ENCODE assay signal across 11 cellular contexts in genomic region chr14:54483073-54483745, GRCh38. TPM values are rescaled to one million over a fixed set of nuclear protein-coding genes. Genes with fewer than 3 reads are reported as not detected.
DNase-seq lines count a peak whose midpoint lies in the region; ATAC-seq, FAIRE-seq and TF ChIP-seq lines count a peak whose summit lies in the region.
"Had no signal": no experiment of that assay in that cellular context is flagged by ENCODE, and none has a peak within 500 bp of the region (broad histone marks: within the 10 kb centered on the region; RNA-seq: fewer than 3 reads in every experiment).

No MANE protein-coding gene starts in this region.

- H3K9me2 ChIP-seq in PC-3 (replicated peaks; ENCODE audit: low read length): no peaks in the 10 kb centered on the region

- no peak overlapping the region for H2AFZ ChIP-seq in PC-3 (ENCODE audit: low read length)

- H3K27me3 ChIP-seq in BLaER1 treated with 17β-estradiol and CSF1 and Interleukin-3, amounts not matched to agents 10 nM and 100 nM: no peaks in the 10 kb centered on the region
- no peaks in the 10 kb centered on the region for H3K27me3 ChIP-seq in PC-3 (ENCODE audit: low read length)
- H3K27me3 ChIP-seq in pancreas: no peaks in the 10 kb centered on the region

- H3K27ac ChIP-seq in BLaER1 treated with 17β-estradiol and CSF1 and Interleukin-3, amounts not matched to agents 10 nM and 100 nM: peak overlapping the region in 6 of 11 experiments; percentile 16 to 58 (median 34); a peak in 8 of 22 replicates
- H3K27ac ChIP-seq in PC-3 (ENCODE audit: low read length): 0 out of 2 replicates have a peak overlapping the region, but pooled peaks have one; percentile 70
- no peak overlapping the region for H3K27ac ChIP-seq in pancreas
- H3K27ac ChIP-seq: C4-2B had no signal

- FAIRE-seq in GM12891 (lab: Jason Lieb, UNC): peak; percentile 87
- no peak for FAIRE-seq in pancreas (lab: Jason Lieb, UNC)

- H3K79me2 ChIP-seq in PC-3 (ENCODE audit: low read length): peaks cover 66% of the 10 kb centered on the region

- CTCF ChIA-PET in PC-3 (lab: Charles Lee): no interaction called here

- H3K4me3 ChIP-seq in BLaER1 treated with 17β-estradiol and CSF1 and Interleukin-3, amounts not matched to agents 10 nM and 100 nM: no peak overlapping the region
- H3K4me3 ChIP-seq in PC-3 (ENCODE audit: low read length) (no peak overlapping the region), pancreas (no peak overlapping the region)

- H3K9ac ChIP-seq in BLaER1 treated with 17β-estradiol and CSF1 and Interleukin-3, amounts not matched to agents 10 nM and 100 nM: no peak overlapping the region; a peak in 1 of 22 replicates
- no peak overlapping the region for H3K9ac ChIP-seq in PC-3 (ENCODE audit: low read length)

- peaks cover 0 to 16% (median 0%) of the 10 kb centered on the region in 11 experiments; a peak in 7 of 22 replicates for H3K9me3 ChIP-seq in BLaER1 treated with 17β-estradiol and CSF1 and Interleukin-3, amounts not matched to agents 10 nM and 100 nM (replicated peaks in 1 of 11)
- H3K9me3 ChIP-seq in PC-3 (ENCODE audit: low read length) (no peaks in the 10 kb centered on the region), pancreas (no peaks in the 10 kb centered on the region)

- intact Hi-C loops in PC-3 (cut with micrococcal nuclease): no loop called here
- intact Hi-C loops in pancreas (cut with DNase I): no loop called here

- WGBS in pancreas, 2 donors: 90% methylated on average over 8 of the region's 8 CpGs

- ATAC-seq in PC-3 (no peak), pancreas (no peak), HG02970 (IDR thresholded peaks at IDR 0.05; ENCODE audit: low FRiP score, unreplicated experiment) (no peak)

- peak overlapping the region; percentile 11 to 83 (median 38); a peak in 19 of 22 replicates for H3K4me2 ChIP-seq in BLaER1 treated with 17β-estradiol and CSF1 and Interleukin-3, amounts not matched to agents 10 nM and 100 nM
- H3K4me2 ChIP-seq in PC-3 (ENCODE audit: low read length): peak overlapping the region; percentile 66

- peaks cover 53 to 90% (median 64%) of the 10 kb centered on the region in 11 experiments for H3K36me3 ChIP-seq in BLaER1 treated with 17β-estradiol and CSF1 and Interleukin-3, amounts not matched to agents 10 nM and 100 nM
- H3K36me3 ChIP-seq in PC-3 (ENCODE audit: low read depth, low read length): peaks cover 24% of the 10 kb centered on the region
- H3K36me3 ChIP-seq in pancreas: peaks cover 0 to 8% (median 0%) of the 10 kb centered on the region in 3 donors

- TF ChIP-seq POLR2A in GM12891 (IDR thresholded peaks at IDR 0.05; ENCODE audit: low read depth, low read length): no peak

- TF ChIP-seq CTCF in PC-3 (conservative IDR thresholded peaks at IDR 0.05; ENCODE audit: low read depth, low read length): no peak
- TF ChIP-seq CTCF in pancreas (IDR thresholded peaks at IDR 0.05): no peak

- no TSS peak for BruUV-seq in PC-3 (replicated peaks; lab: Mats Ljungman, UMichigan)

- H4K20me1 ChIP-seq in BLaER1 treated with 17β-estradiol and CSF1 and Interleukin-3, amounts not matched to agents 10 nM and 100 nM: peaks cover 0 to 90% (median 65%) of the 10 kb centered on the region in 11 experiments; a peak in 16 of 22 replicates
- peaks cover 11% of the 10 kb centered on the region; the same call in 1 of the 2 replicates for H4K20me1 ChIP-seq in PC-3 (ENCODE audit: low read length)

- H3K4me1 ChIP-seq in BLaER1 treated with 17β-estradiol and CSF1 and Interleukin-3, amounts not matched to agents 10 nM and 100 nM: peaks cover 25 to 83% (median 36%) of the 10 kb centered on the region in 10 experiments
- peaks cover 67% of the 10 kb centered on the region for H3K4me1 ChIP-seq in PC-3 (ENCODE audit: insufficient read depth, low read length)
- peaks cover 5 to 10% (median 7%) of the 10 kb centered on the region in 3 donors for H3K4me1 ChIP-seq in pancreas

- POLR2A ChIA-PET in PC-3 (lab: Charles Lee; ENCODE audit: unreplicated experiment): no interaction called here

- H3F3A ChIP-seq in PC-3 (ENCODE audit: low read length, unreplicated experiment): peaks cover 24% of the 10 kb centered on the region

- DNase-seq in GM12891 (ENCODE audit: insufficient read length, low spot score) (no peak), PC-3 (peak; percentile 49), inferior parietal cortex (ENCODE audit: extremely low spot score) (peak; percentile 1), pancreas (no peak), SIG-M5 (lab: John Stamatoyannopoulos, UW) (no peak)
- no peak for DNase-seq in effector CD8-positive, alpha-beta T cell (lab: John Stamatoyannopoulos, UW)
- DNase-seq: dermis blood vessel endothelial cell, right cardiac atrium had no signal

TF ChIP-seq in GM12891, 5 proteins besides CTCF, POLR2A, EP300 and RAD21:
- no peak for TF ChIP-seq TAF1 (IDR thresholded peaks at IDR 0.05; ENCODE audit: low read depth, low read length)
- no peak for TF ChIP-seq POU2F2 (IDR thresholded peaks at IDR 0.05; ENCODE audit: low read depth, low read length)
- TF ChIP-seq POLR2AphosphoS5 (IDR thresholded peaks at IDR 0.05; ENCODE audit: low read depth, low read length): no peak
- no peak for TF ChIP-seq PAX5 (IDR thresholded peaks at IDR 0.05; ENCODE audit: insufficient read depth, low read length, severe bottlenecking)
- peak; percentile 39 for TF ChIP-seq SPI1 (IDR thresholded peaks at IDR 0.05; ENCODE audit: low read depth, low read length)

RNA-seq across cellular contexts. Expression of gene GMFB, which starts 5.6 kb away (rescaled TPM):
- polyA plus RNA-seq in GM12891 (2012; ENCODE audit: low read depth, missing spikeins): 22.6 TPM
- total RNA-seq in PC-3 (2014; rRNA removed) (45.2 and 85.2 TPM in 2 replicates), pancreas (10 to 100 TPM in 5 of 6 donors, 1 to 10 TPM in 1; 6.8 to 21.7 (median 14.5) TPM)
- 10 to 100 TPM in 1 of 2 donors, 1 to 10 TPM in 1; 5.4 to 13.5 TPM for polyA plus RNA-seq in pancreas

RNA-seq across cellular contexts. Expression of gene CGRRF1, which starts 26.5 kb away (rescaled TPM):
- 13.9 TPM for polyA plus RNA-seq in GM12891 (2012; ENCODE audit: low read depth, missing spikeins)
- total RNA-seq in PC-3 (2014; rRNA removed): 31.3 and 31.5 TPM in 2 replicates
- 10 to 100 TPM in 3 of 6 donors, 1 to 10 TPM in 3; 8.3 to 11.8 (median 9.9) TPM for total RNA-seq in pancreas
- polyA plus RNA-seq in pancreas: 10 to 100 TPM; 12.9 to 17.6 TPM

RNA-seq across cellular contexts. Expression of gene CNIH1, which starts 42.0 kb away (rescaled TPM):
- 68.4 TPM for polyA plus RNA-seq in GM12891 (2012; ENCODE audit: low read depth, missing spikeins)
- total RNA-seq in PC-3 (2014; rRNA removed): 139 and 194 TPM in 2 replicates
- 10 to 100 TPM; 19.7 to 43.5 (median 34.7) TPM for total RNA-seq in pancreas
- 10 to 100 TPM; 10.8 to 42.8 TPM for polyA plus RNA-seq in pancreas

Comparison
In these comparisons a context has a peak if more than half of its experiments do, and no peak if none do; other contexts are left out.
1. H3K27ac ChIP-seq: peak in BLaER1 treated with 17β-estradiol and CSF1 and Interleukin-3, amounts not matched to agents 10 nM and 100 nM (6 of 11) and PC-3 (single experiment); none in pancreas (0 of 4).
2. DNase-seq: peak in PC-3 (single experiment) and inferior parietal cortex (single experiment); none in GM12891 (single experiment), pancreas (0 of 6), effector CD8-positive, alpha-beta T cell (single experiment) and SIG-M5 (single experiment).